ENCODE assay signal across 27 cellular contexts in the genomic region with DNA sequence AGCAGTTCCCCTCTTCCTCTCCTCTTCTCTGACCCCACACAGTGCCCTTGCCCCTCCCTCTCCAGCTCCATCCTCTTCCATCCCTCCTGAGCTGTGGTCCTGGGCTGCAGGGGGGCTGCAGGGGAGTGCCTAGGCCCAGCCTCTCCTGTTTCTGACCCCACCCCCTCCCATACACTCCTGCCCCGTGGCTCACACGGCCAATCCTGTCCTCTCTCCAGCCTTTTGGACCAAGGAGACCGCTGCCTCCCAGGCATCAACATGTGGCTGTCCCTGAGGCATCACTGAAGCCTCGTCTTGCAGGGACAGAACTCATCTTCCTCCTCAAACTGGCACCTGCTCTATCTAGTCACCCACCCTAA. TPM values are rescaled to one million over a fixed set of nuclear protein-coding genes. Genes with fewer than 3 reads are reported as not detected.
DNase-seq lines count a peak whose midpoint lies in the region; ATAC-seq and TF ChIP-seq lines count a peak whose summit lies in the region.
"Had no signal": no experiment of that assay in that cellular context is flagged by ENCODE, and none has a peak within 500 bp of the region (broad histone marks: within the 10 kb centered on the region; RNA-seq: fewer than 3 reads in every experiment).

No MANE protein-coding gene starts in this region.

- H3K27me3 Mint-ChIP-seq in T-helper 1 cell treated with Interleukin-12 subunit alpha and Interleukin-12 subunit beta and Interleukin-4 antibody, amounts not matched to agents 30 μg/mL and 1 μg/mL, for 36 hours (ENCODE audit: low read depth) = no peaks in the 10 kb centered on the region
- no peaks in the 10 kb centered on the region for H3K27me3 Mint-ChIP-seq in WTC11 (ENCODE audit: low read depth)
- H3K27me3 Mint-ChIP-seq in activated T-helper 1 cell treated with anti-CD3 and anti-CD28 coated beads, Interleukin-12 subunit alpha, Interleukin-12 subunit beta, Interleukin-2, Interleukin-4 antibody, amounts not matched to agents 30 ng/mL and 10 ng/mL and 1 ng/mL, durations not matched to agents 14 hours and 24 hours and 36 hours (ENCODE audit: insufficient read depth) = no peaks in the 10 kb centered on the region
- H3K27me3 Mint-ChIP-seq: CD4-positive, alpha-beta T cell had no signal

- TF ChIP-seq POLR2A in esophagus squamous epithelium (IDR thresholded peaks at IDR 0.05) = no peak

- POLR2A ChIA-PET in WTC11 (lab: Charles Lee) = no interaction called here

- peak overlapping the region; percentile 36 for H3K27ac Mint-ChIP-seq in T-helper 1 cell treated with Interleukin-12 subunit alpha and Interleukin-12 subunit beta and Interleukin-4 antibody, amounts not matched to agents 30 μg/mL and 1 μg/mL, for 36 hours
- peak overlapping the region; percentile 57; the same call in 1 of the 2 replicates for H3K27ac Mint-ChIP-seq in WTC11
- peak overlapping the region; percentile 85 for H3K27ac Mint-ChIP-seq in stimulated activated effector memory CD8-positive, alpha-beta T cell treated with anti-CD3 and anti-CD28 coated beads, Interleukin-12 subunit alpha, Interleukin-12 subunit beta, amount 100 ng/mL, for 72 hours
- H3K27ac Mint-ChIP-seq in activated T-helper 1 cell treated with anti-CD3 and anti-CD28 coated beads, Interleukin-12 subunit alpha, Interleukin-12 subunit beta, Interleukin-2, Interleukin-4 antibody, amounts not matched to agents 30 ng/mL and 10 ng/mL and 1 ng/mL, durations not matched to agents 14 hours and 24 hours and 36 hours = no peak overlapping the region
- H3K27ac Mint-ChIP-seq: activated T-cell treated with anti-CD3 and anti-CD28 coated beads, Interleukin-2, amount 50 U/mL, for 72 hours; CD4-positive, alpha-beta T cell; nephron progenitor cell had no signal

- H3K4me3 Mint-ChIP-seq in T-helper 1 cell treated with Interleukin-12 subunit alpha and Interleukin-12 subunit beta and Interleukin-4 antibody, amounts not matched to agents 30 μg/mL and 1 μg/mL, for 36 hours = no peak overlapping the region
- H3K4me3 Mint-ChIP-seq in WTC11 = no peak overlapping the region
- H3K4me3 Mint-ChIP-seq in stimulated activated effector memory CD8-positive, alpha-beta T cell treated with anti-CD3 and anti-CD28 coated beads, Interleukin-12 subunit alpha, Interleukin-12 subunit beta, amount 100 ng/mL, for 72 hours = no peak overlapping the region
- H3K4me3 Mint-ChIP-seq in activated T-helper 1 cell treated with anti-CD3 and anti-CD28 coated beads, Interleukin-12 subunit alpha, Interleukin-12 subunit beta, Interleukin-2, Interleukin-4 antibody, amounts not matched to agents 30 ng/mL and 10 ng/mL and 1 ng/mL, durations not matched to agents 14 hours and 24 hours and 36 hours = no peak overlapping the region
- H3K4me3 Mint-ChIP-seq: activated T-cell treated with anti-CD3 and anti-CD28 coated beads, Interleukin-2, amount 50 U/mL, for 72 hours; nephron progenitor cell had no signal

- no peak for ATAC-seq in WTC11
- ATAC-seq in stimulated activated effector memory CD8-positive, alpha-beta T cell treated with anti-CD3 and anti-CD28 coated beads, Interleukin-12 subunit alpha, Interleukin-12 subunit beta, amount 100 ng/mL, for 72 hours = no peak
- ATAC-seq: activated T-cell treated with anti-CD3 and anti-CD28 coated beads, Interleukin-2, amount 50 U/mL, for 72 hours; gastroesophageal sphincter; sciatic nerve had no signal

- no peak for DNase-seq in T-helper 1 cell
- DNase-seq in WTC11 (ENCODE audit: low spot score) = peak; percentile 12
- peak; percentile 25 for DNase-seq in iPS-NIHi11 (ENCODE audit: low spot score)
- DNase-seq in stimulated activated effector memory CD8-positive, alpha-beta T cell treated with anti-CD3 and anti-CD28 coated beads, Interleukin-12 subunit alpha, Interleukin-12 subunit beta, amount 100 ng/mL, for 72 hours (ENCODE audit: low spot score in 2 of 2) = no peak
- DNase-seq in DMS79 treated with DMSO at 0.1 percent for 48 hours (lab: John Stamatoyannopoulos, UW) = no peak
- DNase-seq in activated T-helper 1 cell treated with anti-CD3 and anti-CD28 coated beads, Interleukin-12 subunit alpha, Interleukin-12 subunit beta, Interleukin-2, Interleukin-4 antibody, amounts not matched to agents 30 ng/mL and 10 ng/mL and 1 ng/mL, durations not matched to agents 14 hours and 24 hours and 36 hours (ENCODE audit: low spot score) = no peak
- no peak for DNase-seq in esophagus squamous epithelium (lab: John Stamatoyannopoulos, UW)
- DNase-seq: activated T-cell treated with anti-CD3 and anti-CD28 coated beads, Interleukin-2, amount 50 U/mL, for 72 hours; CD4-positive, alpha-beta T cell; effector CD8-positive, alpha-beta T cell; GDM1; GOT3; hippocampal formation; NCI-H1436 treated with DMSO at 0.1 percent for 48 hours; NCI-H524; nephron progenitor cell; NK-92 treated with Interleukin-12 subunit alpha and Interleukin-12 subunit beta, amount 100 ng/mL, for 24 hours; SHP77 treated with DMSO at 0.1 percent for 48 hours; stimulated activated CD4-positive, alpha-beta T cell treated with anti-CD3 and anti-CD28 coated beads, Interleukin-15, amount 100 ng/mL, for 24 hours; trophoblast cell had no signal

- intact Hi-C loops in activated T-helper 1 cell treated with anti-CD3 and anti-CD28 coated beads, Interleukin-12 subunit alpha, Interleukin-12 subunit beta, Interleukin-2, Interleukin-4 antibody, amounts not matched to agents 30 ng/mL and 10 ng/mL and 1 ng/mL, durations not matched to agents 14 hours and 24 hours and 36 hours (cut with micrococcal nuclease) = no loop called here
- intact Hi-C loops in esophagus squamous epithelium (cut with DNase I) = no loop called here

- CTCF ChIA-PET in WTC11 (lab: Charles Lee) = interaction anchor here (0.6 to 1.0 kb wide), 4 partner anchors 16 to 322 kb away, joined by 3 to 4 read pairs (median 4); no protein-coding TSS in a partner anchor

- TF ChIP-seq CTCF in WTC11 (IDR thresholded peaks at IDR 0.05) (no peak), esophagus squamous epithelium (IDR thresholded peaks at IDR 0.05) (no peak)

- no peak overlapping the region for H3K27ac ChIP-seq in esophagus squamous epithelium
- H3K27ac ChIP-seq: 22Rv1 had no signal

- peaks cover 30 to 55% (median 32%) of the 10 kb centered on the region in 3 donors for H3K4me1 ChIP-seq in esophagus squamous epithelium

- H3K9me3 Mint-ChIP-seq in T-helper 1 cell treated with Interleukin-12 subunit alpha and Interleukin-12 subunit beta and Interleukin-4 antibody, amounts not matched to agents 30 μg/mL and 1 μg/mL, for 36 hours = no peaks in the 10 kb centered on the region
- H3K9me3 Mint-ChIP-seq in WTC11 = no peaks in the 10 kb centered on the region
- H3K9me3 Mint-ChIP-seq in stimulated activated effector memory CD8-positive, alpha-beta T cell treated with anti-CD3 and anti-CD28 coated beads, Interleukin-12 subunit alpha, Interleukin-12 subunit beta, amount 100 ng/mL, for 72 hours = no peaks in the 10 kb centered on the region
- no peaks in the 10 kb centered on the region for H3K9me3 Mint-ChIP-seq in activated T-helper 1 cell treated with anti-CD3 and anti-CD28 coated beads, Interleukin-12 subunit alpha, Interleukin-12 subunit beta, Interleukin-2, Interleukin-4 antibody, amounts not matched to agents 30 ng/mL and 10 ng/mL and 1 ng/mL, durations not matched to agents 14 hours and 24 hours and 36 hours
- H3K9me3 Mint-ChIP-seq: activated T-cell treated with anti-CD3 and anti-CD28 coated beads, Interleukin-2, amount 50 U/mL, for 72 hours; CD4-positive, alpha-beta T cell; nephron progenitor cell had no signal

- no peaks in the 10 kb centered on the region for H3K9me3 ChIP-seq in esophagus squamous epithelium
- H3K9me3 ChIP-seq: esophagus muscularis mucosa, gastroesophageal sphincter had no signal

- no peak overlapping the region for H3K4me3 ChIP-seq in esophagus squamous epithelium
- H3K4me3 ChIP-seq: esophagus muscularis mucosa, gastroesophageal sphincter had no signal

- H3K27me3 ChIP-seq in esophagus squamous epithelium = no peaks in the 10 kb centered on the region
- H3K27me3 ChIP-seq: esophagus muscularis mucosa, gastroesophageal sphincter had no signal

- H3K36me3 Mint-ChIP-seq in T-helper 1 cell treated with Interleukin-12 subunit alpha and Interleukin-12 subunit beta and Interleukin-4 antibody, amounts not matched to agents 30 μg/mL and 1 μg/mL, for 36 hours (ENCODE audit: low read depth) = no peaks in the 10 kb centered on the region
- H3K36me3 Mint-ChIP-seq in WTC11 = peaks cover 13% of the 10 kb centered on the region
- H3K36me3 Mint-ChIP-seq in stimulated activated effector memory CD8-positive, alpha-beta T cell treated with anti-CD3 and anti-CD28 coated beads, Interleukin-12 subunit alpha, Interleukin-12 subunit beta, amount 100 ng/mL, for 72 hours = peaks cover 47% of the 10 kb centered on the region
- peaks cover 3% of the 10 kb centered on the region for H3K36me3 Mint-ChIP-seq in activated T-helper 1 cell treated with anti-CD3 and anti-CD28 coated beads, Interleukin-12 subunit alpha, Interleukin-12 subunit beta, Interleukin-2, Interleukin-4 antibody, amounts not matched to agents 30 ng/mL and 10 ng/mL and 1 ng/mL, durations not matched to agents 14 hours and 24 hours and 36 hours (ENCODE audit: low read depth)

- H3K4me1 Mint-ChIP-seq in T-helper 1 cell treated with Interleukin-12 subunit alpha and Interleukin-12 subunit beta and Interleukin-4 antibody, amounts not matched to agents 30 μg/mL and 1 μg/mL, for 36 hours (ENCODE audit: low read depth) = peaks cover 10% of the 10 kb centered on the region
- H3K4me1 Mint-ChIP-seq in WTC11 = peaks cover 33% of the 10 kb centered on the region
- peaks cover 47% of the 10 kb centered on the region for H3K4me1 Mint-ChIP-seq in stimulated activated effector memory CD8-positive, alpha-beta T cell treated with anti-CD3 and anti-CD28 coated beads, Interleukin-12 subunit alpha, Interleukin-12 subunit beta, amount 100 ng/mL, for 72 hours
- H3K4me1 Mint-ChIP-seq in activated T-helper 1 cell treated with anti-CD3 and anti-CD28 coated beads, Interleukin-12 subunit alpha, Interleukin-12 subunit beta, Interleukin-2, Interleukin-4 antibody, amounts not matched to agents 30 ng/mL and 10 ng/mL and 1 ng/mL, durations not matched to agents 14 hours and 24 hours and 36 hours (ENCODE audit: low read depth) = peaks cover 18% of the 10 kb centered on the region

- 57 to 72% methylated on average over 2 to 4 of the region's 4 CpGs for WGBS in esophagus squamous epithelium, 2 donors

- peaks cover 33 to 65% (median 37%) of the 10 kb centered on the region in 3 donors for H3K36me3 ChIP-seq in esophagus squamous epithelium

TF ChIP-seq in WTC11, 78 proteins besides CTCF, POLR2A, EP300 and RAD21 (continues in another document):
- no peak for TF ChIP-seq NR1H2 (CRISPR knock-in tag; IDR thresholded peaks at IDR 0.05)

RNA-seq across cellular contexts. Expression of gene CLUH, which starts 6.7 kb away (rescaled TPM):
- total RNA-seq in WTC11 (2021) (79.8 to 105 TPM (median 83.1 TPM) in 3 replicates), esophagus squamous epithelium (100 to 1,000 TPM in 3 of 4 donors, 10 to 100 TPM in 1; 89.2 to 164 (median 136) TPM)
- 173 and 179 TPM in 2 replicates for total RNA-seq in activated T-helper 1 cell treated with anti-CD3 and anti-CD28 coated beads, Interleukin-12 subunit alpha, Interleukin-12 subunit beta, Interleukin-2, Interleukin-4 antibody, amounts not matched to agents 30 ng/mL and 10 ng/mL and 1 ng/mL, durations not matched to agents 14 hours and 24 hours and 36 hours

RNA-seq across cellular contexts. Expression of gene CCDC92B, which starts 44.6 kb away (rescaled TPM):
- total RNA-seq in WTC11 (2021) = 14.4 to 15.2 TPM (median 14.6 TPM) in 3 replicates
- total RNA-seq in activated T-helper 1 cell treated with anti-CD3 and anti-CD28 coated beads, Interleukin-12 subunit alpha, Interleukin-12 subunit beta, Interleukin-2, Interleukin-4 antibody, amounts not matched to agents 30 ng/mL and 10 ng/mL and 1 ng/mL, durations not matched to agents 14 hours and 24 hours and 36 hours = 0.23 TPM in 1 of 2 replicates, not detected in the other
- total RNA-seq in esophagus squamous epithelium = under 1 TPM in 3 of 4 donors, not detected in 1; 0.15 to 0.57 (median 0.35) TPM
- total RNA-seq: liver, mononuclear cell had no signal

Comparison
In these comparisons a context has a peak if more than half of its experiments do, and no peak if none do; other contexts are left out.
1. DNase-seq: peak in WTC11 (single experiment) and iPS-NIHi11 (single experiment); none in T-helper 1 cell (0 of 5), stimulated activated effector memory CD8-positive, alpha-beta T cell treated with anti-CD3 and anti-CD28 coated beads, Interleukin-12 subunit alpha, Interleukin-12 subunit beta, amount 100 ng/mL, for 72 hours (0 of 2), DMS79 treated with DMSO at 0.1 percent for 48 hours (single experiment), activated T-helper 1 cell treated with anti-CD3 and anti-CD28 coated beads, Interleukin-12 subunit alpha, Interleukin-12 subunit beta, Interleukin-2, Interleukin-4 antibody, amounts not matched to agents 30 ng/mL and 10 ng/mL and 1 ng/mL, durations not matched to agents 14 hours and 24 hours and 36 hours (single experiment) and esophagus squamous epithelium (single experiment).